Comparison of ENCODE assay signal across 1 cellular context in the genomic region with DNA sequence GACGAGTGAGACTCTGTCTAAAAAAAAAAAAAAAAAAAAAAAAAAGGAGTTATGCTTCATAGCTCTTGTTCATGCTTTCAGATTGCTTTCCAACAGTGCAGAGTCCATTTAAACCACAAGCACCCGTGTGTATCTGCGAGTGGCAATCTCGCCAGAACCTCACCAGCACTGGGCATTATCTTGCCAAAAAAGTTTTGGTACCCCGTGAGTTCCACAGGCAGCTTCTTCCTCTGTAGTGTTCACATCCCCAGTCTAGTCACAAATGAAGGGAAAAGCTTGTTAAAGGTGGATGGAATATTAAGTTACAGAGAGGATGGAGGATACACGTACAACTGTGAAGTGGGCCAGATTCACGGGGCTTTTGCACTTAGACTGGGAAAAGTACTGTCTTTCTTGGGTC.
TF ChIP-seq lines count a peak whose summit lies in the region.

No MANE protein-coding gene starts in this region.

TF ChIP-seq in GM12878, 131 proteins besides CTCF, POLR2A, EP300 and RAD21 (continued from another document):
- TF ChIP-seq, protein P1, sequence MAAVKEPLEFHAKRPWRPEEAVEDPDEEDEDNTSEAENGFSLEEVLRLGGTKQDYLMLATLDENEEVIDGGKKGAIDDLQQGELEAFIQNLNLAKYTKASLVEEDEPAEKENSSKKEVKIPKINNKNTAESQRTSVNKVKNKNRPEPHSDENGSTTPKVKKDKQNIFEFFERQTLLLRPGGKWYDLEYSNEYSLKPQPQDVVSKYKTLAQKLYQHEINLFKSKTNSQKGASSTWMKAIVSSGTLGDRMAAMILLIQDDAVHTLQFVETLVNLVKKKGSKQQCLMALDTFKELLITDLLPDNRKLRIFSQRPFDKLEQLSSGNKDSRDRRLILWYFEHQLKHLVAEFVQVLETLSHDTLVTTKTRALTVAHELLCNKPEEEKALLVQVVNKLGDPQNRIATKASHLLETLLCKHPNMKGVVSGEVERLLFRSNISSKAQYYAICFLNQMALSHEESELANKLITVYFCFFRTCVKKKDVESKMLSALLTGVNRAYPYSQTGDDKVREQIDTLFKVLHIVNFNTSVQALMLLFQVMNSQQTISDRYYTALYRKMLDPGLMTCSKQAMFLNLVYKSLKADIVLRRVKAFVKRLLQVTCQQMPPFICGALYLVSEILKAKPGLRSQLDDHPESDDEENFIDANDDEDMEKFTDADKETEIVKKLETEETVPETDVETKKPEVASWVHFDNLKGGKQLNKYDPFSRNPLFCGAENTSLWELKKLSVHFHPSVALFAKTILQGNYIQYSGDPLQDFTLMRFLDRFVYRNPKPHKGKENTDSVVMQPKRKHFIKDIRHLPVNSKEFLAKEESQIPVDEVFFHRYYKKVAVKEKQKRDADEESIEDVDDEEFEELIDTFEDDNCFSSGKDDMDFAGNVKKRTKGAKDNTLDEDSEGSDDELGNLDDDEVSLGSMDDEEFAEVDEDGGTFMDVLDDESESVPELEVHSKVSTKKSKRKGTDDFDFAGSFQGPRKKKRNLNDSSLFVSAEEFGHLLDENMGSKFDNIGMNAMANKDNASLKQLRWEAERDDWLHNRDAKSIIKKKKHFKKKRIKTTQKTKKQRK (IDR thresholded peaks at IDR 0.05; ENCODE audit: low read depth, low read length): no peak
- no peak for TF ChIP-seq TAF1 (IDR thresholded peaks at IDR 0.05; ENCODE audit: borderline replicate concordance, low read depth, low read length)
TF ChIP-seq in GM12878: peak in this region for 2.
